8 cellular contexts compared by ENCODE assay signal in genomic region chr19:4474504-4475136, GRCh38. TPM values are rescaled to one million over a fixed set of nuclear protein-coding genes. Genes with fewer than 3 reads are reported as not detected.
A peak's percentile ranks its signal among the peaks of the same experiment; 100 is the strongest.
DNase-seq lines count a peak whose midpoint lies in the region; ATAC-seq and TF ChIP-seq lines count a peak whose summit lies in the region.

No MANE protein-coding gene starts in this region.

- H3K4me1 ChIP-seq in BLaER1 (peaks cover 35% of the 10 kb centered on the region), RWPE2 (ENCODE audit: insufficient read depth, poor library complexity, severe bottlenecking) (no peaks in the 10 kb centered on the region)
- H3K4me1 ChIP-seq in naive thymus-derived CD4-positive, alpha-beta T cell (ENCODE audit: control insufficient read depth in 2 of 2, insufficient read depth in 2 of 2, low read length in 2 of 2) = peaks cover 7 to 12% of the 10 kb centered on the region in 2 donors

- H3K4me3 ChIP-seq in BLaER1 (peak overlapping the region; percentile 96), H7 (ENCODE audit: insufficient read depth, low read depth, low read length) (peak overlapping the region; percentile 55), RWPE2 (ENCODE audit: severe bottlenecking) (peak overlapping the region; percentile 23)
- no peak overlapping the region for H3K4me3 ChIP-seq in naive thymus-derived CD4-positive, alpha-beta T cell (ENCODE audit: low read length)

- H3K36me3 ChIP-seq in BLaER1 (peaks cover 45% of the 10 kb centered on the region), H7 (replicated peaks; ENCODE audit: control insufficient read depth, insufficient read depth, low read length) (peaks cover 17% of the 10 kb centered on the region), RWPE2 (ENCODE audit: low read depth) (peaks cover 16% of the 10 kb centered on the region)
- peaks cover 0 to 28% (median 0%) of the 10 kb centered on the region in 3 experiments for H3K36me3 ChIP-seq in naive thymus-derived CD4-positive, alpha-beta T cell (ENCODE audit: control insufficient read depth in 2 of 3, insufficient read depth in 3 of 3, low read length in 3 of 3)

- H3K27me3 ChIP-seq in BLaER1 (no peaks in the 10 kb centered on the region), H7 (ENCODE audit: control insufficient read depth, insufficient read depth, low read length) (no peaks in the 10 kb centered on the region), RWPE2 (ENCODE audit: insufficient read depth, poor library complexity, severe bottlenecking) (no peaks in the 10 kb centered on the region)
- H3K27me3 ChIP-seq in naive thymus-derived CD4-positive, alpha-beta T cell (ENCODE audit: control insufficient read depth in 2 of 2, insufficient read depth in 2 of 2, low read length in 2 of 2) = no peaks in the 10 kb centered on the region

- CTCF ChIA-PET in naive thymus-derived CD4-positive, alpha-beta T cell (lab: Charles Lee) = no interaction called here

- peak overlapping the region; percentile 68 for H3K27ac ChIP-seq in BLaER1
- H3K27ac ChIP-seq in RWPE2 (ENCODE audit: poor library complexity, severe bottlenecking) = peak overlapping the region; percentile 74
- peak overlapping the region; percentile 37 for H3K27ac ChIP-seq in naive thymus-derived CD4-positive, alpha-beta T cell (ENCODE audit: low read depth, low read length)

- H3K4me3 Mint-ChIP-seq in naive thymus-derived CD4-positive, alpha-beta T cell = peak overlapping the region in 9 of 10 donors; percentile 66 to 87 (median 78)

- peak; percentile 44 for ATAC-seq in RWPE2 (ENCODE audit: low read depth)
- no peak for ATAC-seq in naive thymus-derived CD4-positive, alpha-beta T cell
- no peak for ATAC-seq in sciatic nerve

- H3K4me2 ChIP-seq in BLaER1 = peak overlapping the region; percentile 100

- peaks cover 11 to 29% (median 23%) of the 10 kb centered on the region in 7 donors for H3K4me1 Mint-ChIP-seq in naive thymus-derived CD4-positive, alpha-beta T cell

- peaks cover 1 to 12% (median 8%) of the 10 kb centered on the region in 5 donors for H3K36me3 Mint-ChIP-seq in naive thymus-derived CD4-positive, alpha-beta T cell

- DNase-seq in H7 (peak; percentile 98), RWPE2 (ENCODE audit: low spot score) (no peak), dermis blood vessel endothelial cell (peak; percentile 81), sciatic nerve (ENCODE audit: low spot score) (no peak), GDM1 (lab: John Stamatoyannopoulos, UW) (no peak), NCI-H774 (lab: John Stamatoyannopoulos, UW) (no peak)
- DNase-seq in naive thymus-derived CD4-positive, alpha-beta T cell = no peak

- H4K20me1 ChIP-seq in BLaER1 = peaks cover 31% of the 10 kb centered on the region

- peak overlapping the region in 8 of 9 donors; percentile 22 to 83 (median 56) for H3K27ac Mint-ChIP-seq in naive thymus-derived CD4-positive, alpha-beta T cell

- H3K9me3 ChIP-seq in BLaER1 (no peaks in the 10 kb centered on the region), RWPE2 (ENCODE audit: severe bottlenecking) (no peaks in the 10 kb centered on the region)
- H3K9me3 ChIP-seq in naive thymus-derived CD4-positive, alpha-beta T cell (ENCODE audit: control insufficient read depth in 2 of 3, low read length in 3 of 3) = no peaks in the 10 kb centered on the region

- no peak for TF ChIP-seq CTCF in RWPE2 (IDR thresholded peaks at IDR 0.05; ENCODE audit: poor library complexity, severe bottlenecking)

- POLR2A ChIA-PET in naive thymus-derived CD4-positive, alpha-beta T cell (lab: Charles Lee) = interaction anchor here (0.6 to 4.6 kb wide), 3 partner anchors 17 to 154 kb away, joined by 3 to 41 read pairs (median 3); partner anchors contain the start of genes SH3GL1 and UBXN6

- H3K9me3 Mint-ChIP-seq in naive thymus-derived CD4-positive, alpha-beta T cell = no peaks in the 10 kb centered on the region

- intact Hi-C loops in naive thymus-derived CD4-positive, alpha-beta T cell (cut with micrococcal nuclease) = loop anchor here (5.0 to 10.0 kb wide), 8 partner anchors 147 to 1898 kb away; partner anchors contain the start of genes ALKBH7 (in 2 of the 2), EEF2 (in 2 of the 2), DPP9 (in 1 of the 2) and MFSD12 (in 1 of the 2)
- intact Hi-C loops in sciatic nerve (cut with DNase I) = no loop called here

- no peaks in the 10 kb centered on the region for H3K27me3 Mint-ChIP-seq in naive thymus-derived CD4-positive, alpha-beta T cell

- peak overlapping the region; percentile 95 for H3K9ac ChIP-seq in BLaER1

RNA-seq across cellular contexts. Expression of gene HDGFL2, which starts 2.5 kb away (rescaled TPM):
- total RNA-seq in H7 (2014; rRNA removed; shearing (Covaris generic)) = 111 and 116 TPM in 2 replicates
- total RNA-seq in dermis blood vessel endothelial cell = 49.7 and 65.1 TPM in 2 replicates
- total RNA-seq in naive thymus-derived CD4-positive, alpha-beta T cell = 10 to 100 TPM; 25.9 to 64.6 (median 34.6) TPM
- 10 to 100 TPM; 14.0 to 31.5 TPM for polyA plus RNA-seq in naive thymus-derived CD4-positive, alpha-beta T cell
- 37.7 TPM for total RNA-seq in sciatic nerve

RNA-seq across cellular contexts. Expression of gene UBXN6, which starts 17.0 kb away (rescaled TPM):
- 36.0 and 41.8 TPM in 2 replicates for total RNA-seq in H7 (2014; rRNA removed; shearing (Covaris generic))
- 80.7 and 96.5 TPM in 2 replicates for total RNA-seq in dermis blood vessel endothelial cell
- total RNA-seq in naive thymus-derived CD4-positive, alpha-beta T cell = 10 to 100 TPM; 49.2 to 68.6 (median 53.1) TPM
- polyA plus RNA-seq in naive thymus-derived CD4-positive, alpha-beta T cell = 1 to 10 TPM; 5.4 to 7.9 TPM
- 107 TPM for total RNA-seq in sciatic nerve

RNA-seq across cellular contexts. Expression of gene PLIN4, which starts 43.7 kb away (rescaled TPM):
- total RNA-seq in H7 (2014; rRNA removed; shearing (Covaris generic)) = 0.07 and 0.10 TPM in 2 replicates
- total RNA-seq in dermis blood vessel endothelial cell (1.1 and 1.5 TPM in 2 replicates), sciatic nerve (58.1 TPM)
- under 1 TPM in 3 of 5 experiments, not detected in 2; 0.11 to 0.24 (median 0.16) TPM for total RNA-seq in naive thymus-derived CD4-positive, alpha-beta T cell
- polyA plus RNA-seq in naive thymus-derived CD4-positive, alpha-beta T cell = under 1 TPM; 0.08 to 0.11 TPM

Comparison
In these comparisons a context has a peak if more than half of its experiments do, and no peak if none do; other contexts are left out.
1. DNase-seq: peak in H7 (single experiment) and dermis blood vessel endothelial cell (single experiment); none in RWPE2 (single experiment), naive thymus-derived CD4-positive, alpha-beta T cell (0 of 9), sciatic nerve (single experiment), GDM1 (single experiment) and NCI-H774 (single experiment).
2. RNA of gene PLIN4, which starts 43.7 kb away (total RNA-seq): 58.1 TPM in sciatic nerve (single experiment); 1.1 to 1.5 TPM in dermis blood vessel endothelial cell, 0.11 to 0.24 TPM in naive thymus-derived CD4-positive, alpha-beta T cell and 0.07 to 0.10 TPM in H7; every median in the first group is over 10 times any median in the second.
3. Peak in every context shown above with its lines, with median percentiles within 50 percentile points of each other: H3K27ac ChIP-seq.